17 cellular contexts compared by ENCODE assay signal in genomic region chr3:34206996-34207395, GRCh38.
A peak's percentile ranks its signal among the peaks of the same experiment; 100 is the strongest.
DNase-seq lines count a peak whose midpoint lies in the region; TF ChIP-seq lines count a peak whose summit lies in the region.
"Had no signal": no experiment of that assay in that cellular context is flagged by ENCODE, and none has a peak within 500 bp of the region (broad histone marks: within the 10 kb centered on the region; RNA-seq: fewer than 3 reads in every experiment).

No MANE protein-coding gene starts in this region.

- no peak overlapping the region for H3K4me3 ChIP-seq in AG10803 (ENCODE audit: low read length)
- no peak overlapping the region for H3K4me3 ChIP-seq in astrocyte of the cerebellum (ENCODE audit: low read depth, low read length)
- no peak overlapping the region for H3K4me3 ChIP-seq in fibroblast of villous mesenchyme (ENCODE audit: low read depth, low read length)
- H3K4me3 ChIP-seq in prostate gland: no peak overlapping the region
- H3K4me3 ChIP-seq: breast epithelium, upper lobe of left lung had no signal

- no peak overlapping the region for H3K4me3 Mint-ChIP-seq in glutamatergic neuron (ENCODE audit: unreplicated experiment)

- H3K4me1 ChIP-seq in prostate gland (replicated peaks): no peaks in the 10 kb centered on the region
- H3K4me1 ChIP-seq: breast epithelium had no signal

- WGBS in prostate gland: 34% methylated on average over 2 of the region's 2 CpGs

- H3K27me3 Mint-ChIP-seq in glutamatergic neuron (ENCODE audit: unreplicated experiment): no peaks in the 10 kb centered on the region

- DNase-seq in AG10803 (ENCODE audit: low read depth) (peak; percentile 58), astrocyte of the cerebellum (ENCODE audit: low read depth) (peak; percentile 36), fibroblast of villous mesenchyme (ENCODE audit: low read depth) (peak; percentile 14), non-pigmented ciliary epithelial cell (ENCODE audit: low read depth) (peak; percentile 44), cortex of kidney (lab: John Stamatoyannopoulos, UW) (no peak), NCI-H2107 (lab: John Stamatoyannopoulos, UW) (no peak), prostate gland (ENCODE audit: low spot score) (no peak), glutamatergic neuron (no peak)
- DNase-seq: activated CD4-positive, alpha-beta T cell treated with anti-CD3 and anti-CD28 coated beads for 4 hours; activated CD8-positive, alpha-beta memory T cell treated with anti-CD3 and anti-CD28 coated beads, Interleukin-2, amount 50 U/mL, for 48 hours; NCI-H2081; NCI-H524 treated with DMSO at 0.1 percent for 48 hours; occipital lobe; stimulated activated naive CD4-positive, alpha-beta T cell treated with Interleukin-2 at 50 U/mL for 16 hours; T-helper 9 cell; upper lobe of left lung had no signal

- H3K9me3 Mint-ChIP-seq in glutamatergic neuron (ENCODE audit: unreplicated experiment): no peaks in the 10 kb centered on the region

- no peaks in the 10 kb centered on the region for H3K36me3 ChIP-seq in prostate gland
- H3K36me3 ChIP-seq: breast epithelium, upper lobe of left lung had no signal

- no peak overlapping the region for H3K27ac ChIP-seq in prostate gland
- H3K27ac ChIP-seq: breast epithelium, upper lobe of left lung had no signal

- TF ChIP-seq CTCF in AG10803 (conservative IDR thresholded peaks at IDR 0.05; ENCODE audit: low read length) (no peak), astrocyte of the cerebellum (IDR thresholded peaks at IDR 0.05; ENCODE audit: low read depth, low read length, missing control alignments) (no peak), fibroblast of villous mesenchyme (IDR thresholded peaks at IDR 0.05; ENCODE audit: insufficient read depth, low read depth, low read length) (no peak), prostate gland (IDR thresholded peaks at IDR 0.05) (no peak), glutamatergic neuron (IDR thresholded peaks at IDR 0.05; ENCODE audit: partially characterized antibody, unreplicated experiment) (no peak)

- H3K36me3 Mint-ChIP-seq in glutamatergic neuron (ENCODE audit: unreplicated experiment): no peaks in the 10 kb centered on the region

- H3K27me3 ChIP-seq in prostate gland (replicated peaks; ENCODE audit: insufficient read depth): no peaks in the 10 kb centered on the region
- H3K27me3 ChIP-seq: breast epithelium, upper lobe of left lung had no signal

- intact Hi-C loops in prostate gland (cut with DNase I): no loop called here

- no peaks in the 10 kb centered on the region for H3K4me1 Mint-ChIP-seq in glutamatergic neuron (ENCODE audit: low read depth, unreplicated experiment)

- no peak for TF ChIP-seq POLR2A in prostate gland (IDR thresholded peaks at IDR 0.05)

- in situ Hi-C loops in astrocyte of the cerebellum (cut with HindIII; ENCODE audit: low sequenced_read_pairs): no loop called here

- no peaks in the 10 kb centered on the region for H3K9me3 ChIP-seq in prostate gland
- H3K9me3 ChIP-seq: breast epithelium, upper lobe of left lung had no signal

- no peak overlapping the region for H3K27ac Mint-ChIP-seq in glutamatergic neuron (ENCODE audit: unreplicated experiment)

Comparison
In these comparisons a context has a peak if more than half of its experiments do, and no peak if none do; other contexts are left out.
1. DNase-seq: peak in AG10803 (single experiment), astrocyte of the cerebellum (single experiment), fibroblast of villous mesenchyme (single experiment) and non-pigmented ciliary epithelial cell (single experiment); none in cortex of kidney (single experiment), NCI-H2107 (single experiment), prostate gland (single experiment) and glutamatergic neuron (single experiment).